Comparison of ENCODE assay signal across 1 cellular context in the genomic region with DNA sequence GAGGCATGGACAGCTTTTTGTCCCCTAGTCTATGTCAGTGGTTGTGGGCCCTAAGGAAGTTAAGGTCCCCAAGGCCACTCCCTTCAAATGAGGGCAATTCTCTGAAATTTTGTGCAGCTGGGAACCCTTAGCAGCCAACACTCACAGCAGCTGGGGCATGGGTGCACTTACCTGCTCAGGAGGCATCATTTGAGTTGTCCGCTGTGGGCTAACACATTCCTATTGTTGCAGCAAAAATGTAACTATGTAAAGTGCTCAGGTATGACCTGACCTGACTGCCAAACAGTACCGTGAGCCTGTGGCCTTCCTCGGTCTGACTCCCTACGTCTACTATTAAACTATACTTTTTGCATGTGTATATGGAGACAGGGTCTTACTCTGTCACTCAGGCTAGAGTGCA.
TF ChIP-seq lines count a peak whose summit lies in the region.

No MANE protein-coding gene starts in this region.

TF ChIP-seq in IMR-90, 13 proteins besides CTCF, POLR2A, EP300 and RAD21:
- TF ChIP-seq RFX5 (IDR thresholded peaks at IDR 0.05; ENCODE audit: low read depth, low read length): no peak
- TF ChIP-seq, protein P1, sequence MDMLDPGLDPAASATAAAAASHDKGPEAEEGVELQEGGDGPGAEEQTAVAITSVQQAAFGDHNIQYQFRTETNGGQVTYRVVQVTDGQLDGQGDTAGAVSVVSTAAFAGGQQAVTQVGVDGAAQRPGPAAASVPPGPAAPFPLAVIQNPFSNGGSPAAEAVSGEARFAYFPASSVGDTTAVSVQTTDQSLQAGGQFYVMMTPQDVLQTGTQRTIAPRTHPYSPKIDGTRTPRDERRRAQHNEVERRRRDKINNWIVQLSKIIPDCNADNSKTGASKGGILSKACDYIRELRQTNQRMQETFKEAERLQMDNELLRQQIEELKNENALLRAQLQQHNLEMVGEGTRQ (IDR thresholded peaks at IDR 0.05; ENCODE audit: low read depth, low read length): no peak
- no peak for TF ChIP-seq MAZ (IDR thresholded peaks at IDR 0.05; ENCODE audit: borderline replicate concordance, low read depth, low read length)
- TF ChIP-seq RCOR1 (IDR thresholded peaks at IDR 0.05; ENCODE audit: insufficient replicate concordance, low read length): no peak
- no peak for TF ChIP-seq CEBPB (IDR thresholded peaks at IDR 0.05; ENCODE audit: low read depth, low read length)
- no peak for TF ChIP-seq FOS (IDR thresholded peaks at IDR 0.05; ENCODE audit: low read depth, low read length)
- TF ChIP-seq, protein P2, sequence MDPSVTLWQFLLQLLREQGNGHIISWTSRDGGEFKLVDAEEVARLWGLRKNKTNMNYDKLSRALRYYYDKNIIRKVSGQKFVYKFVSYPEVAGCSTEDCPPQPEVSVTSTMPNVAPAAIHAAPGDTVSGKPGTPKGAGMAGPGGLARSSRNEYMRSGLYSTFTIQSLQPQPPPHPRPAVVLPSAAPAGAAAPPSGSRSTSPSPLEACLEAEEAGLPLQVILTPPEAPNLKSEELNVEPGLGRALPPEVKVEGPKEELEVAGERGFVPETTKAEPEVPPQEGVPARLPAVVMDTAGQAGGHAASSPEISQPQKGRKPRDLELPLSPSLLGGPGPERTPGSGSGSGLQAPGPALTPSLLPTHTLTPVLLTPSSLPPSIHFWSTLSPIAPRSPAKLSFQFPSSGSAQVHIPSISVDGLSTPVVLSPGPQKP (IDR thresholded peaks at IDR 0.05; ENCODE audit: borderline replicate concordance, low read depth, low read length): no peak
- no peak for TF ChIP-seq MAFK (IDR thresholded peaks at IDR 0.05; ENCODE audit: low read depth, low read length)
- TF ChIP-seq MXI1 (IDR thresholded peaks at IDR 0.05; ENCODE audit: borderline replicate concordance, low read depth, low read length): no peak
- no peak for TF ChIP-seq NFE2L2 (IDR thresholded peaks at IDR 0.05; ENCODE audit: low read depth, low read length)
- no peak for TF ChIP-seq SMC3 (IDR thresholded peaks at IDR 0.05; ENCODE audit: low read depth, low read length)
- no peak for TF ChIP-seq CHD1 (IDR thresholded peaks at IDR 0.05; ENCODE audit: low read depth, low read length)
- TF ChIP-seq BHLHE40 (IDR thresholded peaks at IDR 0.05; ENCODE audit: low read depth, low read length): no peak
